Comparison of ENCODE assay signal across 1 cellular context in the genomic region with DNA sequence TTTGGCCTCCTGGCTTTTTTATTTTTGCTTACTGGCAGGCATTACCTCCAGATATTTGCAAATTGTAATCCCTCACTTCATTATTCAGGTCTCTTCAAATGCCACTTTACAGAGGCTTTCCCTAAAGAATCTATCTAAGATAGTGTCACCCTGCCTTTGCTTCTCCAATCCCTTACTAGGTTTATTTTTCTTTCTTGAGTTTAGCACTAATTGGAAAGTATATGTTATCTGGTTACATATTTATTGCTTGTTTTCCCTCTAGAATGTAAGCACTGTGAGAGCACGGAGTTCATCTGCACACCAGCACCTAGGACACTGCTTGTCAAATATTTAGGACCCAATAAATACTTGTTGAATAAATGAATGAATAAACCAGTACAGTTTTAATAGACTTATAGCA.
A peak's percentile ranks its signal among the peaks of the same experiment; 100 is the strongest.
TF ChIP-seq lines count a peak whose summit lies in the region.

No MANE protein-coding gene starts in this region.

TF ChIP-seq in HEK293, 187 proteins besides CTCF, POLR2A, EP300 and RAD21:
- TF ChIP-seq SP7 (tag by site-specific recombination; IDR thresholded peaks at IDR 0.05) (peak; percentile 51), BCL11A (tag by site-specific recombination; IDR thresholded peaks at IDR 0.05; ENCODE audit: low read depth) (no peak), SETDB1 (IDR thresholded peaks at IDR 0.05; ENCODE audit: insufficient read length, low read length) (no peak), SCRT2 (tag by site-specific recombination; IDR thresholded peaks at IDR 0.05) (0 out of 2 replicates have a peak, but pooled peaks have one; percentile 16), ZNF473 (tag by site-specific recombination; IDR thresholded peaks at IDR 0.05) (no peak)
- TF ChIP-seq, protein P1, sequence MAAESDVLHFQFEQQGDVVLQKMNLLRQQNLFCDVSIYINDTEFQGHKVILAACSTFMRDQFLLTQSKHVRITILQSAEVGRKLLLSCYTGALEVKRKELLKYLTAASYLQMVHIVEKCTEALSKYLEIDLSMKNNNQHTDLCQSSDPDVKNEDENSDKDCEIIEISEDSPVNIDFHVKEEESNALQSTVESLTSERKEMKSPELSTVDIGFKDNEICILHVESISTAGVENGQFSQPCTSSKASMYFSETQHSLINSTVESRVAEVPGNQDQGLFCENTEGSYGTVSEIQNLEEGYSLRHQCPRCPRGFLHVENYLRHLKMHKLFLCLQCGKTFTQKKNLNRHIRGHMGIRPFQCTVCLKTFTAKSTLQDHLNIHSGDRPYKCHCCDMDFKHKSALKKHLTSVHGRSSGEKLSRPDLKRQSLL (tag by site-specific recombination; IDR thresholded peaks at IDR 0.05), result no peak
- TF ChIP-seq, protein P2, sequence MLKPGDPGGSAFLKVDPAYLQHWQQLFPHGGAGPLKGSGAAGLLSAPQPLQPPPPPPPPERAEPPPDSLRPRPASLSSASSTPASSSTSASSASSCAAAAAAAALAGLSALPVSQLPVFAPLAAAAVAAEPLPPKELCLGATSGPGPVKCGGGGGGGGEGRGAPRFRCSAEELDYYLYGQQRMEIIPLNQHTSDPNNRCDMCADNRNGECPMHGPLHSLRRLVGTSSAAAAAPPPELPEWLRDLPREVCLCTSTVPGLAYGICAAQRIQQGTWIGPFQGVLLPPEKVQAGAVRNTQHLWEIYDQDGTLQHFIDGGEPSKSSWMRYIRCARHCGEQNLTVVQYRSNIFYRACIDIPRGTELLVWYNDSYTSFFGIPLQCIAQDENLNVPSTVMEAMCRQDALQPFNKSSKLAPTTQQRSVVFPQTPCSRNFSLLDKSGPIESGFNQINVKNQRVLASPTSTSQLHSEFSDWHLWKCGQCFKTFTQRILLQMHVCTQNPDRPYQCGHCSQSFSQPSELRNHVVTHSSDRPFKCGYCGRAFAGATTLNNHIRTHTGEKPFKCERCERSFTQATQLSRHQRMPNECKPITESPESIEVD (tag by site-specific recombination; IDR thresholded peaks at IDR 0.05), result peak; percentile 60
